ENCODE assay signal across 23 cellular contexts in genomic region chr3:55659023-55659355, GRCh38.
DNase-seq lines count a peak whose midpoint lies in the region; ATAC-seq, FAIRE-seq and TF ChIP-seq lines count a peak whose summit lies in the region.
"Had no signal": no experiment of that assay in that cellular context is flagged by ENCODE, and none has a peak within 500 bp of the region (broad histone marks: within the 10 kb centered on the region; RNA-seq: fewer than 3 reads in every experiment).

No MANE protein-coding gene starts in this region.

- H3K4me3 ChIP-seq in KMS-11 (IDR thresholded peaks at IDR 0.05; ENCODE audit: insufficient read depth, low read depth, low read length), result no peak overlapping the region
- no peak overlapping the region for H3K4me3 ChIP-seq in OCI-LY7 (ENCODE audit: low read depth, low read length, poor library complexity, severe bottlenecking)
- no peak overlapping the region for H3K4me3 ChIP-seq in esophagus squamous epithelium
- H3K4me3 ChIP-seq in psoas muscle, result no peak overlapping the region
- no peak overlapping the region for H3K4me3 ChIP-seq in kidney (ENCODE audit: low read length in 2 of 2)
- H3K4me3 ChIP-seq in CD4-positive, alpha-beta memory T cell (ENCODE audit: low read length in 2 of 2), result no peak overlapping the region
- H3K4me3 ChIP-seq: HAP-1, SK-N-MC had no signal

- no peak overlapping the region for H3K4me3 Mint-ChIP-seq in CD4-positive, alpha-beta memory T cell
- H3K4me3 Mint-ChIP-seq: CD8-positive, alpha-beta memory T cell; IgD-negative memory B cell; T-helper 17 cell had no signal

- no peak for ATAC-seq in psoas muscle
- ATAC-seq: T-helper 17 cell had no signal

- H3K27me3 ChIP-seq in KMS-11 (ENCODE audit: insufficient read depth, low read depth), result no peaks in the 10 kb centered on the region
- H3K27me3 ChIP-seq in esophagus squamous epithelium, result no peaks in the 10 kb centered on the region
- no peaks in the 10 kb centered on the region for H3K27me3 ChIP-seq in psoas muscle (ENCODE audit: insufficient read depth in 3 of 3, low read length in 2 of 3)
- no peaks in the 10 kb centered on the region for H3K27me3 ChIP-seq in CD4-positive, alpha-beta memory T cell (ENCODE audit: insufficient read depth, low read length)

- TF ChIP-seq CTCF in KMS-11 (conservative IDR thresholded peaks at IDR 0.05; ENCODE audit: low read depth, low read length), result no peak
- TF ChIP-seq CTCF in OCI-LY7 (conservative IDR thresholded peaks at IDR 0.05; ENCODE audit: low read length), result no peak
- no peak for TF ChIP-seq CTCF in esophagus squamous epithelium (IDR thresholded peaks at IDR 0.05)
- no peak for TF ChIP-seq CTCF in psoas muscle (IDR thresholded peaks at IDR 0.05)
- TF ChIP-seq CTCF in kidney (IDR thresholded peaks at IDR 0.05; ENCODE audit: borderline replicate concordance, extremely low read depth, insufficient read depth), result no peak

- 56 to 68% methylated on average over 2 of the region's 2 CpGs for WGBS in esophagus squamous epithelium, 2 donors
- 51 to 64% (median 63%) methylated on average over 2 of the region's 2 CpGs for WGBS in psoas muscle, 3 donors

- TF ChIP-seq POLR2A in GM12892 (IDR thresholded peaks at IDR 0.05; ENCODE audit: low read depth, low read length) (no peak), esophagus squamous epithelium (IDR thresholded peaks at IDR 0.05) (no peak)

- no peaks in the 10 kb centered on the region for H3K4me1 Mint-ChIP-seq in CD4-positive, alpha-beta memory T cell
- H3K4me1 Mint-ChIP-seq: CD8-positive, alpha-beta memory T cell; IgD-negative memory B cell; T-helper 17 cell had no signal

- H2AFZ ChIP-seq in KMS-11 (ENCODE audit: low read depth) (peak overlapping the region; percentile 34; the same call in 1 of the 2 replicates), OCI-LY7 (ENCODE audit: low read length) (peak overlapping the region; percentile 47; the same call in 1 of the 2 replicates)

- H3K9me3 ChIP-seq in OCI-LY7 (ENCODE audit: low read length), result no peaks in the 10 kb centered on the region
- no peaks in the 10 kb centered on the region for H3K9me3 ChIP-seq in esophagus squamous epithelium
- H3K9me3 ChIP-seq in psoas muscle, result no peaks in the 10 kb centered on the region
- H3K9me3 ChIP-seq in kidney (ENCODE audit: control insufficient read depth in 1 of 2, low read length in 2 of 2), result no peaks in the 10 kb centered on the region
- H3K9me3 ChIP-seq in CD4-positive, alpha-beta memory T cell (ENCODE audit: control insufficient read depth in 1 of 2, low read length in 2 of 2), result no peaks in the 10 kb centered on the region
- H3K9me3 ChIP-seq: HAP-1 had no signal

- no peak overlapping the region for H3K27ac Mint-ChIP-seq in CD4-positive, alpha-beta memory T cell
- H3K27ac Mint-ChIP-seq: CD8-positive, alpha-beta memory T cell; T-helper 17 cell had no signal

- no peaks in the 10 kb centered on the region for H3K9me2 ChIP-seq in OCI-LY7 (ENCODE audit: insufficient read depth, low read length)

- CTCF ChIA-PET in OCI-LY7 (lab: Charles Lee; ENCODE audit: unreplicated experiment), result no interaction called here
- CTCF ChIA-PET in CD4-positive, alpha-beta memory T cell (lab: Charles Lee; ENCODE audit: partially characterized antibody), result no interaction called here

- H3K9me3 Mint-ChIP-seq in CD4-positive, alpha-beta memory T cell, result peaks cover 0 to 4% (median 0%) of the 10 kb centered on the region in 8 donors

- no peaks in the 10 kb centered on the region for H3K36me3 Mint-ChIP-seq in CD4-positive, alpha-beta memory T cell
- H3K36me3 Mint-ChIP-seq: CD8-positive, alpha-beta memory T cell had no signal

- H3K27me3 Mint-ChIP-seq in CD4-positive, alpha-beta memory T cell, result peaks cover 0 to 3% of the 10 kb centered on the region in 2 donors
- H3K27me3 Mint-ChIP-seq: CD8-positive, alpha-beta memory T cell; T-helper 17 cell had no signal

- POLR2A ChIA-PET in OCI-LY7 (lab: Charles Lee), result no interaction called here
- POLR2A ChIA-PET in CD4-positive, alpha-beta memory T cell (lab: Charles Lee; ENCODE audit: partially characterized antibody), result no interaction called here

- no peak for DNase-seq in GM12892 (ENCODE audit: insufficient read length)
- DNase-seq in OCI-LY7 (ENCODE audit: low spot score), result no peak
- DNase-seq in esophagus squamous epithelium (lab: John Stamatoyannopoulos, UW), result no peak
- DNase-seq in psoas muscle, result no peak
- DNase-seq in NCI-H1436 treated with DMSO at 0.1 percent for 48 hours (lab: John Stamatoyannopoulos, UW), result no peak
- no peak for DNase-seq in kidney
- DNase-seq in CD4-positive, alpha-beta memory T cell, result no peak
- DNase-seq: 8988T; AML-193; C1 segment of cervical spinal cord; CD8-positive, alpha-beta memory T cell; Kasumi-1; NCI-H1436; NCI-H1930; NCI-H524 treated with DMSO at 0.1 percent for 48 hours; SW 1271; T-helper 17 cell had no signal

- intact Hi-C loops in OCI-LY7 (cut with micrococcal nuclease; ENCODE audit: unreplicated experiment) (no loop called here), esophagus squamous epithelium (cut with DNase I) (no loop called here), psoas muscle (cut with DNase I) (no loop called here), kidney (cut with DNase I) (no loop called here)
- intact Hi-C loops in CD4-positive, alpha-beta memory T cell (cut with micrococcal nuclease), result no loop called here

- H3K4me2 ChIP-seq in KMS-11 (peak overlapping the region; percentile 57; the same call in 1 of the 2 replicates), OCI-LY7 (ENCODE audit: low read length) (no peak overlapping the region)

- H3K79me2 ChIP-seq in KMS-11 (ENCODE audit: insufficient read depth, low read depth) (no peaks in the 10 kb centered on the region), OCI-LY7 (ENCODE audit: insufficient read depth, low read depth, low read length) (no peaks in the 10 kb centered on the region)

- FAIRE-seq in GM12892 (lab: Jason Lieb, UNC) (peak; percentile 89), kidney (lab: Jason Lieb, UNC) (no peak)
- FAIRE-seq: D721Med had no signal

- BruUV-seq in OCI-LY7 (replicated peaks; lab: Mats Ljungman, UMichigan), result no TSS peak

- H3K9ac ChIP-seq in KMS-11 (no peak overlapping the region), kidney (ENCODE audit: low read length in 2 of 2) (no peak overlapping the region)

- no peaks in the 10 kb centered on the region for H4K20me1 ChIP-seq in KMS-11 (ENCODE audit: insufficient read depth)
- no peaks in the 10 kb centered on the region for H4K20me1 ChIP-seq in OCI-LY7 (ENCODE audit: insufficient read depth, low read length)

- H3K4me1 ChIP-seq in KMS-11 (ENCODE audit: low read depth, poor library complexity, severe bottlenecking), result peaks cover 84% of the 10 kb centered on the region
- peaks cover 30% of the 10 kb centered on the region for H3K4me1 ChIP-seq in OCI-LY7 (ENCODE audit: insufficient read depth, low read length, poor library complexity, severe bottlenecking)
- peaks cover 6 to 42% (median 11%) of the 10 kb centered on the region in 3 donors for H3K4me1 ChIP-seq in esophagus squamous epithelium
- no peaks in the 10 kb centered on the region for H3K4me1 ChIP-seq in psoas muscle
- H3K4me1 ChIP-seq in kidney (ENCODE audit: control insufficient read depth in 1 of 2, insufficient read depth in 1 of 2, low read depth in 1 of 2, low read length in 2 of 2), result no peaks in the 10 kb centered on the region
- H3K4me1 ChIP-seq in CD4-positive, alpha-beta memory T cell (ENCODE audit: insufficient read depth, low read length), result no peaks in the 10 kb centered on the region
- H3K4me1 ChIP-seq: HAP-1 had no signal

- H3K27ac ChIP-seq in KMS-11 (peak overlapping the region; percentile 91), OCI-LY7 (ENCODE audit: low read depth, low read length, poor library complexity, severe bottlenecking) (no peak overlapping the region), esophagus squamous epithelium (peak overlapping the region in 3 of 4 donors; percentile 58 to 73 (median 64)), psoas muscle (no peak overlapping the region), kidney (ENCODE audit: low read depth in 2 of 2, low read length in 2 of 2) (no peak overlapping the region)
- no peak overlapping the region for H3K27ac ChIP-seq in CD4-positive, alpha-beta memory T cell (ENCODE audit: low read depth, low read length)
- H3K27ac ChIP-seq: RWPE1, SK-N-MC had no signal

- H3K36me3 ChIP-seq in KMS-11 (ENCODE audit: insufficient read depth) (no peaks in the 10 kb centered on the region), OCI-LY7 (ENCODE audit: insufficient read depth, low read length) (no peaks in the 10 kb centered on the region), esophagus squamous epithelium (no peaks in the 10 kb centered on the region), psoas muscle (ENCODE audit: insufficient read depth in 1 of 2, low read depth in 1 of 2) (no peaks in the 10 kb centered on the region), kidney (ENCODE audit: control insufficient read depth in 1 of 2, insufficient read depth in 2 of 2, low read length in 2 of 2) (no peaks in the 10 kb centered on the region)
- H3K36me3 ChIP-seq in CD4-positive, alpha-beta memory T cell (ENCODE audit: insufficient read depth, low read length), result no peaks in the 10 kb centered on the region
- H3K36me3 ChIP-seq: HAP-1 had no signal

Comparison
In these comparisons a context has a peak if more than half of its experiments do, and no peak if none do; other contexts are left out.
1. H3K27ac ChIP-seq: peak in KMS-11 (single experiment) and esophagus squamous epithelium (3 of 4); none in OCI-LY7 (single experiment), psoas muscle (single experiment), kidney (0 of 2) and CD4-positive, alpha-beta memory T cell (single experiment).